Comparison of ENCODE assay signal across 13 cellular contexts in genomic region chr1:100250807-100251206, GRCh38.
"Had no signal": no experiment of that assay in that cellular context is flagged by ENCODE, and none has a peak within 500 bp of the region (broad histone marks: within the 10 kb centered on the region; RNA-seq: fewer than 3 reads in every experiment).

No MANE protein-coding gene starts in this region.

- H3K36me3 ChIP-seq: adrenal gland, heart right ventricle, left ventricle myocardium inferior, ovary, tibial artery had no signal

- ATAC-seq: activated CD8-positive, alpha-beta T cell treated with anti-CD3 and anti-CD28 coated beads, Interleukin-2, amount 10 ng/mL, durations not matched to agents 7 days and 5 days; heart right ventricle had no signal

- DNase-seq: activated CD4-positive, alpha-beta T cell treated with anti-CD3 and anti-CD28 coated beads for 1 hour; activated CD8-positive, alpha-beta memory T cell treated with anti-CD3 and anti-CD28 coated beads, Interleukin-2, amount 50 U/mL, for 48 hours; activated CD8-positive, alpha-beta T cell treated with anti-CD3 and anti-CD28 coated beads, Interleukin-2, amount 10 ng/mL, durations not matched to agents 7 days and 5 days; activated naive CD4-positive, alpha-beta T cell treated with Interleukin-2 at 50 U/mL for 16 hours; adrenal gland; effector CD8-positive, alpha-beta T cell; heart right ventricle; kidney; left ventricle myocardium inferior; nephron progenitor cell; ovary; tibial artery had no signal

- H3K27me3 ChIP-seq: adrenal gland, heart right ventricle, ovary, tibial artery had no signal

- FAIRE-seq: frontal cortex, kidney had no signal

- H3K9me3 ChIP-seq: adrenal gland, heart right ventricle, left ventricle myocardium inferior, ovary, tibial artery had no signal
